Comparison of ENCODE assay signal across 15 cellular contexts in genomic region chr10:122056431-122057094, GRCh38.
DNase-seq lines count a peak whose midpoint lies in the region; ATAC-seq and TF ChIP-seq lines count a peak whose summit lies in the region.
"Had no signal": no experiment of that assay in that cellular context is flagged by ENCODE, and none has a peak within 500 bp of the region (broad histone marks: within the 10 kb centered on the region; RNA-seq: fewer than 3 reads in every experiment).

No MANE protein-coding gene starts in this region.

- no peaks in the 10 kb centered on the region for H3K9me3 Mint-ChIP-seq in Calu3 (ENCODE audit: low read depth, unreplicated experiment)

- no peak for TF ChIP-seq POLR2A in GM18505 (IDR thresholded peaks at IDR 0.05; ENCODE audit: borderline replicate concordance, extremely low read depth, insufficient read depth, insufficient read length)

- H3K4me1 Mint-ChIP-seq in Calu3 (ENCODE audit: low read depth, unreplicated experiment): peaks cover 19% of the 10 kb centered on the region
- H3K4me1 Mint-ChIP-seq: stimulated activated naive B cell treated with anti-CD40 and anti-IgM and Interleukin-4, amounts not matched to agents 10 μg/mL and 1 μg/mL and 100 μg/mL, for 72 hours had no signal

- CTCF ChIA-PET in Calu3 (lab: Charles Lee): interaction anchor here (0.6 to 0.9 kb wide), 2 partner anchors 56 to 503 kb away, joined by 3 to 4 read pairs; no protein-coding TSS in a partner anchor

- no peak for TF ChIP-seq CTCF in Calu3 (IDR thresholded peaks at IDR 0.05; ENCODE audit: unreplicated experiment)

- H3K27ac Mint-ChIP-seq in Calu3 (ENCODE audit: unreplicated experiment): peak overlapping the region; percentile 70
- H3K27ac Mint-ChIP-seq: stimulated activated naive B cell treated with anti-CD40 and anti-IgM and Interleukin-4, amounts not matched to agents 10 μg/mL and 1 μg/mL and 100 μg/mL, for 72 hours had no signal

- H3K27me3 Mint-ChIP-seq in Calu3 (ENCODE audit: unreplicated experiment): no peaks in the 10 kb centered on the region

- intact Hi-C loops in Calu3 (cut with micrococcal nuclease; ENCODE audit: unreplicated experiment): no loop called here

- no peak overlapping the region for H3K4me3 Mint-ChIP-seq in Calu3 (ENCODE audit: low read depth, unreplicated experiment)
- H3K4me3 Mint-ChIP-seq: stimulated activated naive B cell treated with anti-CD40 and anti-IgM and Interleukin-4, amounts not matched to agents 10 μg/mL and 1 μg/mL and 100 μg/mL, for 72 hours had no signal

- peaks cover 5% of the 10 kb centered on the region for H3K36me3 Mint-ChIP-seq in Calu3 (ENCODE audit: insufficient read depth, unreplicated experiment)
- H3K36me3 Mint-ChIP-seq: stimulated activated naive B cell treated with anti-CD40 and anti-IgM and Interleukin-4, amounts not matched to agents 10 μg/mL and 1 μg/mL and 100 μg/mL, for 72 hours had no signal

- ATAC-seq in esophagus mucosa (peak; percentile 81), GM18505 (IDR thresholded peaks at IDR 0.05; ENCODE audit: unreplicated experiment) (no peak), GM18861 (IDR thresholded peaks at IDR 0.05; ENCODE audit: unreplicated experiment) (no peak)
- ATAC-seq: sciatic nerve; stimulated activated naive B cell treated with anti-CD40 and anti-IgM and Interleukin-4, amounts not matched to agents 10 μg/mL and 1 μg/mL and 100 μg/mL, for 72 hours had no signal

- DNase-seq in Calu3 (no peak), NCI-H69 (lab: John Stamatoyannopoulos, UW) (peak; percentile 6), renal cortical epithelial cell (ENCODE audit: low read depth) (peak; percentile 53), NCI-H1417 treated with DMSO at 0.1 percent for 48 hours (lab: John Stamatoyannopoulos, UW) (no peak), mucosa of gallbladder (ENCODE audit: low spot score) (no peak)
- DNase-seq: amygdala; DMS79; hippocampal formation; NCI-H2107; NCI-H82; stimulated activated naive B cell treated with anti-CD40 and anti-IgM and Interleukin-4, amounts not matched to agents 10 μg/mL and 1 μg/mL and 100 μg/mL, for 72 hours had no signal

- BruUV-seq in Calu3 (replicated peaks; lab: Mats Ljungman, UMichigan): no TSS peak

Comparison
In these comparisons a context has a peak if more than half of its experiments do, and no peak if none do; other contexts are left out.
1. DNase-seq: peak in NCI-H69 (single experiment) and renal cortical epithelial cell (single experiment); none in Calu3 (single experiment), NCI-H1417 treated with DMSO at 0.1 percent for 48 hours (single experiment) and mucosa of gallbladder (single experiment).